Comparison of ENCODE assay signal across 21 cellular contexts in the genomic region with DNA sequence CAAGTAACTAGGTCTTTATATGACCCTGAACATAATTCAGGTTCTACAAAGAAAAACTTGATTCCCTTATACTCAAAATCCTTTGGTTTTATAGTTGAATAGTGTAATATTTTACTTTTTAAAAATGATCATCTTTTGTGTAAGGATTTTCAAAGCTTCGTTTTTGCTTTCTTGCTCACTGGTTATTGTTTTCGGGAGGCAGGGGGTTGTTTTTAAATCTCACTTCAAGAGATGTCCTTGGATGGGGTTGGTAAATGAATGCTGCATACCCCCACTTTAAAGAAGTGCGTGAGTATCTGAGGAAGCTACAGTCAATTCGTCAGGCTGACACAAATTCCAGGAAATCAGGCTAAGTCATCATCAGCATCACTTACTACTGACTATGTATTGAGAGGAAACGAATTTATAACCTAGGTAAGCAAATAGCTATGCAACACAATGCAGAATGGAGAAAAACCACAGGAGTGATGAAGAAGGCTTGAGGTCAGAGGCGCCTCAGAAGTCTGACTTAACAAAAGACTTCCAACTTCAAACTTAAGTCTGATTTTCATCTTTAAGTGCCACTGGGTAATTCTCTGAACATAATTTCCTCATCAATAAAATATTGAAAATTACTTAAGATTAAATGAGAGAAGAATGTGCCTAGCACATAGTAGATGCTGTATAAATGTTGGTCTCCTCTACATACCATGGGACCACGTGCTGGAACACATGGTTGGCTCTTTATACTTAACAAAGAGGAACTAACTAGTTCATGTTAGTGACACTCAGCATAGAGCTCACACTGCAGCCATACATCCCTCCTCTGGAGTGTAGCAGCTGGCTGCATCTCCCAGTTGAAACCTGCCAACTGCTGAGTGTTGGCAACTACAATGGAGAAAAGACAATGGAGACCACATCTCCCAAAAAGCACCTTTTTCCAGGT.
DNase-seq lines count a peak whose midpoint lies in the region; ATAC-seq and TF ChIP-seq lines count a peak whose summit lies in the region.
"Had no signal": no experiment of that assay in that cellular context is flagged by ENCODE, and none has a peak within 500 bp of the region (broad histone marks: within the 10 kb centered on the region; RNA-seq: fewer than 3 reads in every experiment).

No MANE protein-coding gene starts in this region.

- no peak overlapping the region for H3K56ac ChIP-seq in H9 (ENCODE audit: insufficient read length, low read depth, low read length)

- H3K14ac ChIP-seq in H9 (ENCODE audit: insufficient read depth, low read length): no peak overlapping the region

- no peak overlapping the region for H2BK120ac ChIP-seq in H9 (ENCODE audit: low read depth, low read length, poor library complexity, severe bottlenecking)

- H3T11ph ChIP-seq in H9 (ENCODE audit: low read length): no peak overlapping the region

- TF ChIP-seq POLR2A in gastroesophageal sphincter (IDR thresholded peaks at IDR 0.05): no peak

- POLR2A ChIA-PET in activated naive CD8-positive, alpha-beta T cell treated with anti-CD3 and anti-CD28 coated beads, Interleukin-2, amount 10 ng/mL, durations not matched to agents 7 days and 5 days (lab: Charles Lee): interaction anchor here (0.6 kb wide), 1 partner anchor 384 kb away, joined by 5 read pairs; no protein-coding TSS in a partner anchor

- no peaks in the 10 kb centered on the region for H3K9me3 ChIP-seq in RWPE2 (ENCODE audit: severe bottlenecking)
- H3K9me3 ChIP-seq in H9 (ENCODE audit: control insufficient read depth, low read depth, low read length): no peaks in the 10 kb centered on the region
- H3K9me3 ChIP-seq in gastroesophageal sphincter: no peaks in the 10 kb centered on the region
- H3K9me3 ChIP-seq: breast epithelium, suprapubic skin had no signal

- no peaks in the 10 kb centered on the region for H3K36me3 Mint-ChIP-seq in activated CD4-positive, alpha-beta T cell treated with anti-CD3 and anti-CD28 coated beads, Interleukin-2, amount 10 ng/mL, durations not matched to agents 24 days and 14 days (ENCODE audit: low read depth)
- H3K36me3 Mint-ChIP-seq in activated naive CD8-positive, alpha-beta T cell treated with anti-CD3 and anti-CD28 coated beads, Interleukin-2, amount 10 ng/mL, durations not matched to agents 7 days and 5 days: no peaks in the 10 kb centered on the region
- H3K36me3 Mint-ChIP-seq in H9 (ENCODE audit: insufficient read depth in 1 of 3, low read depth in 3 of 3): no peaks in the 10 kb centered on the region

- peaks cover 9% of the 10 kb centered on the region for H3K27me3 Mint-ChIP-seq in activated CD4-positive, alpha-beta T cell treated with anti-CD3 and anti-CD28 coated beads, Interleukin-2, amount 10 ng/mL, durations not matched to agents 24 days and 14 days
- peaks cover 13% of the 10 kb centered on the region for H3K27me3 Mint-ChIP-seq in activated naive CD8-positive, alpha-beta T cell treated with anti-CD3 and anti-CD28 coated beads, Interleukin-2, amount 10 ng/mL, durations not matched to agents 7 days and 5 days
- peaks cover 4% of the 10 kb centered on the region; the same call in 1 of the 2 replicates for H3K27me3 Mint-ChIP-seq in H9 (ENCODE audit: low read depth)

- H3K4me3 ChIP-seq in RWPE2 (ENCODE audit: severe bottlenecking): no peak overlapping the region
- no peak overlapping the region for H3K4me3 ChIP-seq in gastroesophageal sphincter
- H3K4me3 ChIP-seq: breast epithelium, coronary artery, suprapubic skin had no signal

- no peak overlapping the region for H3K27ac Mint-ChIP-seq in activated CD4-positive, alpha-beta T cell treated with anti-CD3 and anti-CD28 coated beads, Interleukin-2, amount 10 ng/mL, durations not matched to agents 24 days and 14 days
- peak overlapping the region; percentile 59 for H3K27ac Mint-ChIP-seq in activated naive CD8-positive, alpha-beta T cell treated with anti-CD3 and anti-CD28 coated beads, Interleukin-2, amount 10 ng/mL, durations not matched to agents 7 days and 5 days
- H3K27ac Mint-ChIP-seq in H9: no peak overlapping the region
- H3K27ac Mint-ChIP-seq: activated T-helper 2 cell treated with anti-CD3 and anti-CD28 coated beads, Interferon-gamma antibody, Interleukin-2, Interleukin-4, amounts not matched to agents 10 μg/mL and 5 μg/mL and 100 μg/mL, durations not matched to agents 14 hours and 24 hours and 36 hours; endodermal cell had no signal

- TF ChIP-seq EP300 in gastroesophageal sphincter (IDR thresholded peaks at IDR 0.05): no peak

- H2BK20ac ChIP-seq in H9 (ENCODE audit: low read depth, low read length, poor library complexity, severe bottlenecking): no peak overlapping the region

- no peak overlapping the region for H2AFZ ChIP-seq in H9 (ENCODE audit: low read length)

- H3K27ac ChIP-seq in RWPE2 (ENCODE audit: poor library complexity, severe bottlenecking) (no peak overlapping the region), H9 (ENCODE audit: insufficient read length, low read depth, low read length) (no peak overlapping the region), gastroesophageal sphincter (no peak overlapping the region)
- H3K27ac ChIP-seq: breast epithelium, C4-2B, coronary artery, HL-60, suprapubic skin had no signal

- H3K4ac ChIP-seq in H9 (ENCODE audit: low read depth, low read length): no peak overlapping the region

- DNase-seq in activated CD4-positive, alpha-beta T cell treated with anti-CD3 and anti-CD28 coated beads, Interleukin-2, amount 10 ng/mL, durations not matched to agents 24 days and 14 days: peak; percentile 59
- DNase-seq in activated CD4-positive, alpha-beta T cell treated with anti-CD3 and anti-CD28 coated beads, Interleukin-2, amount 50 U/mL, for 1 hour: no peak
- DNase-seq in HT1080 (ENCODE audit: low read depth) (peak; percentile 35), RWPE2 (ENCODE audit: low spot score) (no peak), H9 (no peak), GF-D8 (lab: John Stamatoyannopoulos, UW) (no peak)
- DNase-seq in activated naive CD8-positive, alpha-beta T cell treated with anti-CD3 and anti-CD28 coated beads, Interleukin-2, amount 10 ng/mL, durations not matched to agents 7 days and 5 days: no peak
- DNase-seq: activated CD4-positive, alpha-beta T cell treated with anti-CD3 and anti-CD28 coated beads, Interleukin-2, amount 50 U/mL, for 48 hours; endodermal cell; HCEC 1CT; MM.1S; NCI-H1694; posterior cingulate gyrus; Right ventricle myocardium superior had no signal

- no CpG with 5 or more reads among the region's 7 CpGs for WGBS in H9 (ENCODE audit: extremely low coverage, insufficient read length, low lambda C conversion rate)
- WGBS in gastroesophageal sphincter (ENCODE audit: low coverage in 1 of 2), 2 donors: 67 to 73% methylated on average over 6 to 7 of the region's 7 CpGs

- H3K79me1 ChIP-seq in H9 (ENCODE audit: insufficient read depth, low read depth, low read length, poor library complexity, severe bottlenecking): no peaks in the 10 kb centered on the region

- H2BK12ac ChIP-seq in H9 (ENCODE audit: insufficient read length, low read depth, low read length): no peak overlapping the region

- H3K36me3 ChIP-seq in RWPE2 (ENCODE audit: low read depth) (no peaks in the 10 kb centered on the region), gastroesophageal sphincter (no peaks in the 10 kb centered on the region)
- H3K36me3 ChIP-seq: breast epithelium, suprapubic skin had no signal

- no peak overlapping the region for H3K4me3 Mint-ChIP-seq in activated CD4-positive, alpha-beta T cell treated with anti-CD3 and anti-CD28 coated beads, Interleukin-2, amount 10 ng/mL, durations not matched to agents 24 days and 14 days
- no peak overlapping the region for H3K4me3 Mint-ChIP-seq in activated naive CD8-positive, alpha-beta T cell treated with anti-CD3 and anti-CD28 coated beads, Interleukin-2, amount 10 ng/mL, durations not matched to agents 7 days and 5 days
- no peak overlapping the region for H3K4me3 Mint-ChIP-seq in H9
- H3K4me3 Mint-ChIP-seq: endodermal cell had no signal

- no peaks in the 10 kb centered on the region for H3K4me1 ChIP-seq in RWPE2 (ENCODE audit: insufficient read depth, poor library complexity, severe bottlenecking)
- H3K4me1 ChIP-seq in H9 (ENCODE audit: insufficient read depth, low read length): no peaks in the 10 kb centered on the region
- H3K4me1 ChIP-seq in gastroesophageal sphincter: no peaks in the 10 kb centered on the region
- H3K4me1 ChIP-seq: breast epithelium, suprapubic skin had no signal

- H3K27me3 ChIP-seq in RWPE2 (ENCODE audit: insufficient read depth, poor library complexity, severe bottlenecking) (peaks cover 5% of the 10 kb centered on the region), H9 (ENCODE audit: insufficient read depth, low read length) (no peaks in the 10 kb centered on the region), gastroesophageal sphincter (no peaks in the 10 kb centered on the region)
- H3K27me3 ChIP-seq: breast epithelium had no signal

- H3K23ac ChIP-seq in H9 (ENCODE audit: insufficient read length, low read depth, low read length): no peak overlapping the region

- no peak overlapping the region for H3K9ac ChIP-seq in H9 (ENCODE audit: extremely low read depth, insufficient read length, low read length)

- no peak overlapping the region for H4K8ac ChIP-seq in H9 (replicated peaks; ENCODE audit: insufficient read length, low read depth, low read length)

- no peak overlapping the region for H2BK5ac ChIP-seq in H9 (ENCODE audit: insufficient read length, low read length)

- no peak overlapping the region for H3K4me2 ChIP-seq in H9 (ENCODE audit: insufficient read depth, insufficient read length, low read length)

- no peaks in the 10 kb centered on the region for H3K23me2 ChIP-seq in H9 (ENCODE audit: insufficient read length, low read depth, low read length, poor library complexity, severe bottlenecking)

- H3K79me2 ChIP-seq in H9 (ENCODE audit: insufficient read depth, low read length): no peaks in the 10 kb centered on the region

- H3K4me1 Mint-ChIP-seq in activated CD4-positive, alpha-beta T cell treated with anti-CD3 and anti-CD28 coated beads, Interleukin-2, amount 10 ng/mL, durations not matched to agents 24 days and 14 days: peaks cover 9% of the 10 kb centered on the region
- peaks cover 12% of the 10 kb centered on the region for H3K4me1 Mint-ChIP-seq in activated naive CD8-positive, alpha-beta T cell treated with anti-CD3 and anti-CD28 coated beads, Interleukin-2, amount 10 ng/mL, durations not matched to agents 7 days and 5 days
- H3K4me1 Mint-ChIP-seq in H9: no peaks in the 10 kb centered on the region
- H3K4me1 Mint-ChIP-seq: endodermal cell had no signal

- H2BK15ac ChIP-seq in H9 (ENCODE audit: low read depth, low read length): no peak overlapping the region

- H4K91ac ChIP-seq in H9 (ENCODE audit: insufficient read length, low read depth, low read length): no peak overlapping the region

- 0 out of 3 replicates have a peak, but pooled peaks have one; percentile 23 for ATAC-seq in RWPE2 (ENCODE audit: low read depth)
- peak; percentile 65 for ATAC-seq in activated naive CD8-positive, alpha-beta T cell treated with anti-CD3 and anti-CD28 coated beads, Interleukin-2, amount 10 ng/mL, durations not matched to agents 7 days and 5 days (ENCODE audit: low read depth)
- no peak for ATAC-seq in gastroesophageal sphincter

- H3K18ac ChIP-seq in H9 (ENCODE audit: insufficient read length, low read depth, low read length): no peak overlapping the region

- H4K20me1 ChIP-seq in H9 (ENCODE audit: control insufficient read depth, insufficient read depth, insufficient read length): no peaks in the 10 kb centered on the region

- H3K9me3 Mint-ChIP-seq in activated CD4-positive, alpha-beta T cell treated with anti-CD3 and anti-CD28 coated beads, Interleukin-2, amount 10 ng/mL, durations not matched to agents 24 days and 14 days: no peaks in the 10 kb centered on the region
- H3K9me3 Mint-ChIP-seq in activated naive CD8-positive, alpha-beta T cell treated with anti-CD3 and anti-CD28 coated beads, Interleukin-2, amount 10 ng/mL, durations not matched to agents 7 days and 5 days: no peaks in the 10 kb centered on the region
- H3K9me3 Mint-ChIP-seq in H9: no peaks in the 10 kb centered on the region
- H3K9me3 Mint-ChIP-seq: activated T-helper 2 cell treated with anti-CD3 and anti-CD28 coated beads, Interferon-gamma antibody, Interleukin-2, Interleukin-4, amounts not matched to agents 10 μg/mL and 5 μg/mL and 100 μg/mL, durations not matched to agents 14 hours and 24 hours and 36 hours; endodermal cell had no signal

- TF ChIP-seq CTCF in RWPE2 (IDR thresholded peaks at IDR 0.05; ENCODE audit: poor library complexity, severe bottlenecking): no peak
- no peak for TF ChIP-seq CTCF in H9 (conservative IDR thresholded peaks at IDR 0.05)
- no peak for TF ChIP-seq CTCF in gastroesophageal sphincter (IDR thresholded peaks at IDR 0.05)

- H2AK5ac ChIP-seq in H9 (ENCODE audit: insufficient read length, low read length): no peak overlapping the region

- no peak overlapping the region for H4K5ac ChIP-seq in H9 (ENCODE audit: insufficient read length, low read depth, low read length)

- intact Hi-C loops in activated CD4-positive, alpha-beta T cell treated with anti-CD3 and anti-CD28 coated beads, Interleukin-2, amount 10 ng/mL, durations not matched to agents 24 days and 14 days (cut with micrococcal nuclease): loop anchor here (10.0 kb wide), 1 partner anchor 575 kb away; no protein-coding TSS in a partner anchor

Comparison
In these comparisons a context has a peak if more than half of its experiments do, and no peak if none do; other contexts are left out.
1. DNase-seq: peak in activated CD4-positive, alpha-beta T cell treated with anti-CD3 and anti-CD28 coated beads, Interleukin-2, amount 10 ng/mL, durations not matched to agents 24 days and 14 days (single experiment) and HT1080 (single experiment); none in activated CD4-positive, alpha-beta T cell treated with anti-CD3 and anti-CD28 coated beads, Interleukin-2, amount 50 U/mL, for 1 hour (single experiment), RWPE2 (single experiment), activated naive CD8-positive, alpha-beta T cell treated with anti-CD3 and anti-CD28 coated beads, Interleukin-2, amount 10 ng/mL, durations not matched to agents 7 days and 5 days (single experiment), H9 (single experiment) and GF-D8 (single experiment).